23 cellular contexts compared by ENCODE assay signal in genomic region chrX:52263417-52263816, GRCh38.
"Had no signal": no experiment of that assay in that cellular context is flagged by ENCODE, and none has a peak within 500 bp of the region (broad histone marks: within the 10 kb centered on the region; RNA-seq: fewer than 3 reads in every experiment).

No MANE protein-coding gene starts in this region.

- H3K4me3 ChIP-seq: body of pancreas, Peyer's patch, SJSA1 had no signal

- H3K27ac Mint-ChIP-seq: activated CD8-positive, alpha-beta T cell treated with anti-CD3 and anti-CD28 coated beads, Interleukin-2, amount 10 ng/mL, durations not matched to agents 7 days and 5 days; activated naive CD4-positive, alpha-beta T cell treated with anti-CD3 and anti-CD28 coated beads, Interleukin-2, amount 50 U/mL, for 24 hours; activated T-cell treated with anti-CD3 and anti-CD28 coated beads, Interleukin-2, amount 50 U/mL, for 24 hours had no signal

- H3K36me3 ChIP-seq: Peyer's patch, SJSA1 had no signal

- H3K9me3 Mint-ChIP-seq: activated naive CD4-positive, alpha-beta T cell treated with anti-CD3 and anti-CD28 coated beads, Interleukin-2, amount 50 U/mL, for 24 hours; activated T-cell treated with anti-CD3 and anti-CD28 coated beads, Interleukin-2, amount 50 U/mL, for 24 hours; activated T-helper 1 cell treated with anti-CD3 and anti-CD28 coated beads, Interleukin-12 subunit alpha, Interleukin-12 subunit beta, Interleukin-2, Interleukin-4 antibody, amounts not matched to agents 30 ng/mL and 10 ng/mL and 1 ng/mL, durations not matched to agents 14 hours and 24 hours and 36 hours; central memory CD8-positive, alpha-beta T cell; T-helper 1 cell treated with Interleukin-12 subunit alpha and Interleukin-12 subunit beta and Interleukin-4 antibody, amounts not matched to agents 30 μg/mL and 1 μg/mL, for 36 hours had no signal

- H3K4me1 ChIP-seq: Peyer's patch had no signal

- H3K27ac ChIP-seq: body of pancreas, Peyer's patch, SJSA1 had no signal

- H3K36me3 Mint-ChIP-seq: activated naive CD4-positive, alpha-beta T cell treated with anti-CD3 and anti-CD28 coated beads, Interleukin-2, amount 50 U/mL, for 24 hours had no signal

- ATAC-seq: activated CD4-positive, CD25-positive, alpha-beta regulatory T cell treated with anti-CD3 and anti-CD28 coated beads, Interleukin-2, amount 50 U/mL, for 24 hours; activated CD8-positive, alpha-beta T cell treated with anti-CD3 and anti-CD28 coated beads, Interleukin-2, amount 10 ng/mL, durations not matched to agents 7 days and 5 days; body of pancreas had no signal

- H3K9me3 ChIP-seq: body of pancreas, Peyer's patch, SJSA1 had no signal

- DNase-seq: activated CD4-positive, alpha-beta T cell treated with anti-CD3 and anti-CD28 coated beads for 4 hours; activated CD8-positive, alpha-beta memory T cell treated with anti-CD3 and anti-CD28 coated beads, Interleukin-2, amount 50 U/mL, for 48 hours; activated CD8-positive, alpha-beta T cell treated with anti-CD3 and anti-CD28 coated beads, Interleukin-2, amount 10 ng/mL, durations not matched to agents 7 days and 5 days; activated effector memory CD4-positive, alpha-beta T cell treated with Interleukin-2 at 50 U/mL for 16 hours; activated naive CD4-positive, alpha-beta T cell; activated T-cell treated with anti-CD3 and anti-CD28 coated beads, Interleukin-2, amount 50 U/mL, for 24 hours; aorta; body of pancreas; Kasumi-1; KBM-7; NCI-H1092; NCI-H1417; NCI-H1930; NCI-H345; NCI-H510A treated with DMSO at 0.1 percent for 48 hours; Peyer's patch; SHP77 had no signal

- H3K27me3 ChIP-seq: body of pancreas, Peyer's patch, SJSA1 had no signal
